In genomic region chr7:20089431-20089830, GRCh38 we compare ENCODE assay signal across 24 cellular contexts.
"Had no signal": no experiment of that assay in that cellular context is flagged by ENCODE, and none has a peak within 500 bp of the region (broad histone marks: within the 10 kb centered on the region; RNA-seq: fewer than 3 reads in every experiment).

No MANE protein-coding gene starts in this region.

- ATAC-seq: activated CD4-positive, alpha-beta T cell treated with anti-CD3 and anti-CD28 coated beads for 36 hours; activated CD8-positive, alpha-beta memory T cell treated with anti-CD3 and anti-CD28 coated beads, Interleukin-2, amount 10 ng/mL, durations not matched to agents 7 days and 5 days; body of pancreas; gastrocnemius medialis; heart left ventricle; naive thymus-derived CD8-positive, alpha-beta T cell; sciatic nerve; stimulated activated memory B cell treated with anti-CD40 and anti-IgM and Interleukin-4, amounts not matched to agents 10 μg/mL and 1 μg/mL and 100 μg/mL, for 72 hours; upper lobe of right lung had no signal

- DNase-seq: activated CD4-positive, alpha-beta memory T cell treated with anti-CD3 and anti-CD28 coated beads, Interleukin-2, amount 10 ng/mL, durations not matched to agents 7 days and 5 days; activated CD4-positive, alpha-beta T cell treated with anti-CD3 and anti-CD28 coated beads for 36 hours; activated CD8-positive, alpha-beta memory T cell treated with anti-CD3 and anti-CD28 coated beads, Interleukin-2, amount 10 ng/mL, durations not matched to agents 7 days and 5 days; activated naive CD4-positive, alpha-beta T cell; activated naive CD8-positive, alpha-beta T cell treated with anti-CD3 and anti-CD28 coated beads for 36 hours; body of pancreas; dermis blood vessel endothelial cell; effector memory CD4-positive, alpha-beta T cell; gastrocnemius medialis; heart left ventricle; immature natural killer cell; kidney glomerular epithelial cell; naive thymus-derived CD8-positive, alpha-beta T cell; pancreas; stimulated activated CD4-positive, alpha-beta T cell treated with anti-CD3 and anti-CD28 coated beads, Interleukin-4, amount 100 ng/mL, for 24 hours; SW 1271; T-helper 2 cell; upper lobe of right lung; WERI-Rb-1 had no signal

- H3K4me1 Mint-ChIP-seq: activated CD4-positive, alpha-beta memory T cell treated with anti-CD3 and anti-CD28 coated beads, Interleukin-2, amount 10 ng/mL, durations not matched to agents 7 days and 5 days; activated CD4-positive, alpha-beta T cell treated with anti-CD3 and anti-CD28 coated beads for 36 hours; activated CD8-positive, alpha-beta memory T cell treated with anti-CD3 and anti-CD28 coated beads, Interleukin-2, amount 10 ng/mL, durations not matched to agents 7 days and 5 days; activated naive CD8-positive, alpha-beta T cell treated with anti-CD3 and anti-CD28 coated beads for 36 hours; immature natural killer cell; naive thymus-derived CD8-positive, alpha-beta T cell had no signal

- H3K27me3 Mint-ChIP-seq: activated CD4-positive, alpha-beta memory T cell treated with anti-CD3 and anti-CD28 coated beads, Interleukin-2, amount 10 ng/mL, durations not matched to agents 7 days and 5 days; activated CD4-positive, alpha-beta T cell treated with anti-CD3 and anti-CD28 coated beads for 36 hours; activated CD8-positive, alpha-beta memory T cell treated with anti-CD3 and anti-CD28 coated beads, Interleukin-2, amount 10 ng/mL, durations not matched to agents 7 days and 5 days; memory B cell; stimulated activated memory B cell treated with anti-CD40 and anti-IgM and Interleukin-4, amounts not matched to agents 10 μg/mL and 1 μg/mL and 100 μg/mL, for 72 hours had no signal

- H3K36me3 Mint-ChIP-seq: activated CD8-positive, alpha-beta memory T cell treated with anti-CD3 and anti-CD28 coated beads, Interleukin-2, amount 10 ng/mL, durations not matched to agents 7 days and 5 days; activated naive CD8-positive, alpha-beta T cell treated with anti-CD3 and anti-CD28 coated beads for 36 hours had no signal

- H3K36me3 ChIP-seq: gastrocnemius medialis, heart left ventricle, pancreas, thoracic aorta, upper lobe of right lung, WERI-Rb-1 had no signal

- H3K27me3 ChIP-seq: body of pancreas, gastrocnemius medialis, heart left ventricle, pancreas, upper lobe of right lung had no signal

- H3K27ac Mint-ChIP-seq: activated CD4-positive, alpha-beta memory T cell treated with anti-CD3 and anti-CD28 coated beads, Interleukin-2, amount 10 ng/mL, durations not matched to agents 7 days and 5 days; activated CD4-positive, alpha-beta T cell treated with anti-CD3 and anti-CD28 coated beads for 36 hours; activated CD8-positive, alpha-beta memory T cell treated with anti-CD3 and anti-CD28 coated beads, Interleukin-2, amount 10 ng/mL, durations not matched to agents 7 days and 5 days; activated naive CD8-positive, alpha-beta T cell treated with anti-CD3 and anti-CD28 coated beads for 36 hours; immature natural killer cell; memory B cell; naive thymus-derived CD8-positive, alpha-beta T cell; stimulated activated memory B cell treated with anti-CD40 and anti-IgM and Interleukin-4, amounts not matched to agents 10 μg/mL and 1 μg/mL and 100 μg/mL, for 72 hours had no signal

- H3K9me3 ChIP-seq: body of pancreas, gastrocnemius medialis, pancreas, thoracic aorta, upper lobe of right lung had no signal

- H3K4me1 ChIP-seq: body of pancreas, gastrocnemius medialis, heart left ventricle, pancreas, upper lobe of right lung had no signal

- H3K4me3 Mint-ChIP-seq: activated CD4-positive, alpha-beta memory T cell treated with anti-CD3 and anti-CD28 coated beads, Interleukin-2, amount 10 ng/mL, durations not matched to agents 7 days and 5 days; activated CD4-positive, alpha-beta T cell treated with anti-CD3 and anti-CD28 coated beads for 36 hours; activated CD8-positive, alpha-beta memory T cell treated with anti-CD3 and anti-CD28 coated beads, Interleukin-2, amount 10 ng/mL, durations not matched to agents 7 days and 5 days; activated naive CD8-positive, alpha-beta T cell treated with anti-CD3 and anti-CD28 coated beads for 36 hours; immature natural killer cell; memory B cell; naive thymus-derived CD8-positive, alpha-beta T cell; stimulated activated memory B cell treated with anti-CD40 and anti-IgM and Interleukin-4, amounts not matched to agents 10 μg/mL and 1 μg/mL and 100 μg/mL, for 72 hours had no signal

- H3K27ac ChIP-seq: body of pancreas, gastrocnemius medialis, heart left ventricle, pancreas, thoracic aorta, upper lobe of right lung, WERI-Rb-1 had no signal

- H3K4me3 ChIP-seq: body of pancreas, gastrocnemius medialis, heart left ventricle, pancreas, smooth muscle cell, thoracic aorta, upper lobe of right lung had no signal
